ENCODE assay signal across 10 cellular contexts in the genomic region with DNA sequence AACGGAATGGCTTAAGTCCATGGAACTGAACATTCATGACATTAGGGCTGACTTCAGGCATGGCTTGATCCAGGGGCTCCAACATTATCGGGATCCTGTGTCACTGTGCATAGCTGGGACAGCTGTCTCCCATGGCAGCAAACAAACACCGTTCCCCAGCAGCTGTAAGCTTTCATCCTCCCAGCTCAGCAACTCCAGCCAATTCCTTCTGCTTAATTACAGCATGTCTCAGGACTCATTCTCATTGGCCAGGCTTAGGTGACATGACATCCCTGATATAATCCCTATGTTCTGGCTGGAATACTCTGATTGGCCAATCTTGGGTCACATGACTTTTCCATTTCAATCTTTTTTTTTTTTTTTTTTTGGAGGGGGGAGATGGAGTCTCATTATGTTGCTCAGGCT. TPM values are rescaled to one million over a fixed set of nuclear protein-coding genes. Genes with fewer than 3 reads are reported as not detected.
A peak's percentile ranks its signal among the peaks of the same experiment; 100 is the strongest.
DNase-seq lines count a peak whose midpoint lies in the region; ATAC-seq, FAIRE-seq and TF ChIP-seq lines count a peak whose summit lies in the region.
"Had no signal": no experiment of that assay in that cellular context is flagged by ENCODE, and none has a peak within 500 bp of the region (broad histone marks: within the 10 kb centered on the region; RNA-seq: fewer than 3 reads in every experiment).

No MANE protein-coding gene starts in this region.

- no peaks in the 10 kb centered on the region for H3K9me3 ChIP-seq in A673 (ENCODE audit: low read depth, low read length, poor library complexity, severe bottlenecking)
- H3K9me3 ChIP-seq: thoracic aorta had no signal

- no peaks in the 10 kb centered on the region for H3K9me3 Mint-ChIP-seq in activated T-helper 2 cell treated with anti-CD3 and anti-CD28 coated beads, Interferon-gamma antibody, Interleukin-2, Interleukin-4, amounts not matched to agents 10 μg/mL and 5 μg/mL and 100 μg/mL, durations not matched to agents 14 hours and 24 hours and 36 hours

- ATAC-seq in foreskin keratinocyte (peak; percentile 40), GM18868 (IDR thresholded peaks at IDR 0.05; ENCODE audit: unreplicated experiment) (no peak)

- peak; percentile 93 for DNase-seq in A673 (ENCODE audit: low spot score)
- peak; percentile 66 for DNase-seq in HFF-Myc (ENCODE audit: extremely low read depth, low read depth)
- peak; percentile 62 for DNase-seq in RPMI7951 (ENCODE audit: low read depth)
- peak in 1 of 2 donors; percentile 36 for DNase-seq in foreskin keratinocyte
- no peak for DNase-seq in urothelium cell line (ENCODE audit: low spot score)
- no peak for DNase-seq in activated T-helper 2 cell treated with anti-CD3 and anti-CD28 coated beads, Interferon-gamma antibody, Interleukin-2, Interleukin-4, amounts not matched to agents 10 μg/mL and 5 μg/mL and 100 μg/mL, durations not matched to agents 14 hours and 24 hours and 36 hours (ENCODE audit: low spot score)
- no peak for DNase-seq in stimulated activated CD4-positive, alpha-beta T cell treated with anti-CD3 and anti-CD28 coated beads, Interleukin-15, amount 100 ng/mL, for 24 hours

- no peaks in the 10 kb centered on the region for H3K36me3 Mint-ChIP-seq in activated T-helper 2 cell treated with anti-CD3 and anti-CD28 coated beads, Interferon-gamma antibody, Interleukin-2, Interleukin-4, amounts not matched to agents 10 μg/mL and 5 μg/mL and 100 μg/mL, durations not matched to agents 14 hours and 24 hours and 36 hours (ENCODE audit: low read depth)

- H3K4me1 ChIP-seq in A673 (ENCODE audit: insufficient read depth, low read length, poor library complexity, severe bottlenecking) (peaks cover 11% of the 10 kb centered on the region), foreskin keratinocyte (no peaks in the 10 kb centered on the region)

- FAIRE-seq in urothelium cell line (lab: Jason Lieb, UNC): no peak

- peaks cover 3% of the 10 kb centered on the region for H3K4me1 Mint-ChIP-seq in activated T-helper 2 cell treated with anti-CD3 and anti-CD28 coated beads, Interferon-gamma antibody, Interleukin-2, Interleukin-4, amounts not matched to agents 10 μg/mL and 5 μg/mL and 100 μg/mL, durations not matched to agents 14 hours and 24 hours and 36 hours (ENCODE audit: low read depth)

- no peaks in the 10 kb centered on the region for H3K27me3 Mint-ChIP-seq in activated T-helper 2 cell treated with anti-CD3 and anti-CD28 coated beads, Interferon-gamma antibody, Interleukin-2, Interleukin-4, amounts not matched to agents 10 μg/mL and 5 μg/mL and 100 μg/mL, durations not matched to agents 14 hours and 24 hours and 36 hours (ENCODE audit: low read depth)

- H3K4me3 ChIP-seq in A673 (ENCODE audit: low read depth, low read length, poor library complexity, severe bottlenecking) (no peak overlapping the region), HFF-Myc (replicated peaks; ENCODE audit: low read depth, low read length) (no peak overlapping the region)
- H3K4me3 ChIP-seq: thoracic aorta had no signal

- BruUV-seq in A673 (replicated peaks; lab: Mats Ljungman, UMichigan): no TSS peak

- H3K27ac ChIP-seq in A673 (ENCODE audit: low read depth, low read length, poor library complexity, severe bottlenecking): no peak overlapping the region
- no peak overlapping the region for H3K27ac ChIP-seq in foreskin keratinocyte
- H3K27ac ChIP-seq: epithelial cell of prostate, thoracic aorta had no signal

- H3K4me3 Mint-ChIP-seq in activated T-helper 2 cell treated with anti-CD3 and anti-CD28 coated beads, Interferon-gamma antibody, Interleukin-2, Interleukin-4, amounts not matched to agents 10 μg/mL and 5 μg/mL and 100 μg/mL, durations not matched to agents 14 hours and 24 hours and 36 hours (ENCODE audit: low read depth): no peak overlapping the region

- H3K36me3 ChIP-seq in A673 (ENCODE audit: insufficient read depth, low read length, poor library complexity, severe bottlenecking): no peaks in the 10 kb centered on the region
- H3K36me3 ChIP-seq: thoracic aorta had no signal

- CTCF ChIA-PET in A673 (lab: Charles Lee): interaction anchor here (0.6 kb wide), 2 partner anchors 31 to 92 kb away, joined by 3 read pairs; no protein-coding TSS in a partner anchor

- intact Hi-C loops in A673 (cut with micrococcal nuclease; ENCODE audit: unreplicated experiment): no loop called here
- intact Hi-C loops in activated T-helper 2 cell treated with anti-CD3 and anti-CD28 coated beads, Interferon-gamma antibody, Interleukin-2, Interleukin-4, amounts not matched to agents 10 μg/mL and 5 μg/mL and 100 μg/mL, durations not matched to agents 14 hours and 24 hours and 36 hours (cut with micrococcal nuclease): no loop called here

- H3K27ac Mint-ChIP-seq in activated T-helper 2 cell treated with anti-CD3 and anti-CD28 coated beads, Interferon-gamma antibody, Interleukin-2, Interleukin-4, amounts not matched to agents 10 μg/mL and 5 μg/mL and 100 μg/mL, durations not matched to agents 14 hours and 24 hours and 36 hours: no peak overlapping the region

- H3K27me3 ChIP-seq in A673 (replicated peaks; ENCODE audit: insufficient read depth, low read depth, low read length, poor library complexity) (no peaks in the 10 kb centered on the region), foreskin keratinocyte (no peaks in the 10 kb centered on the region)

- TF ChIP-seq CTCF in A673 (conservative IDR thresholded peaks at IDR 0.05; ENCODE audit: low read depth, low read length) (no peak), HFF-Myc (IDR thresholded peaks at IDR 0.05; ENCODE audit: low read depth, low read length, missing control alignments) (no peak), foreskin keratinocyte (conservative IDR thresholded peaks at IDR 0.05) (no peak)

- POLR2A ChIA-PET in A673 (lab: Charles Lee; ENCODE audit: low non-redundant PET): interaction anchor here (0.7 kb wide), 1 partner anchor 31 kb away, joined by 19 read pairs; no protein-coding TSS in a partner anchor

RNA-seq across cellular contexts. Expression of gene TLE5, which starts 10.9 kb away (rescaled TPM):
- total RNA-seq in A673 (2021) (360 and 397 TPM in 2 replicates), foreskin keratinocyte (343 TPM in 2 replicates)
- total RNA-seq in RPMI7951 (2014; rRNA removed; shearing (Covaris generic)): 178 and 208 TPM in 2 replicates
- polyA plus RNA-seq in foreskin keratinocyte: 417 and 421 TPM in 2 replicates
- total RNA-seq in activated T-helper 2 cell treated with anti-CD3 and anti-CD28 coated beads, Interferon-gamma antibody, Interleukin-2, Interleukin-4, amounts not matched to agents 10 μg/mL and 5 μg/mL and 100 μg/mL, durations not matched to agents 14 hours and 24 hours and 36 hours: 428 and 432 TPM in 2 replicates

RNA-seq across cellular contexts. Expression of gene GNA11, which starts 21.0 kb away (rescaled TPM):
- 61.6 and 64.3 TPM in 2 replicates for total RNA-seq in A673 (2021)
- 35.9 and 56.3 TPM in 2 replicates for total RNA-seq in RPMI7951 (2014; rRNA removed; shearing (Covaris generic))
- total RNA-seq in foreskin keratinocyte: 53.7 and 59.5 TPM in 2 replicates
- 38.7 and 40.1 TPM in 2 replicates for polyA plus RNA-seq in foreskin keratinocyte
- 5.6 and 7.1 TPM in 2 replicates for total RNA-seq in activated T-helper 2 cell treated with anti-CD3 and anti-CD28 coated beads, Interferon-gamma antibody, Interleukin-2, Interleukin-4, amounts not matched to agents 10 μg/mL and 5 μg/mL and 100 μg/mL, durations not matched to agents 14 hours and 24 hours and 36 hours

RNA-seq across cellular contexts. Expression of gene TLE2, which starts 44.1 kb away (rescaled TPM):
- total RNA-seq in A673 (2021) (10.8 and 18.3 TPM in 2 replicates), foreskin keratinocyte (1.4 and 1.8 TPM in 2 replicates)
- total RNA-seq in RPMI7951 (2014; rRNA removed; shearing (Covaris generic)): not detected in 2 replicates
- polyA plus RNA-seq in foreskin keratinocyte: 1.8 and 2.5 TPM in 2 replicates
- total RNA-seq in activated T-helper 2 cell treated with anti-CD3 and anti-CD28 coated beads, Interferon-gamma antibody, Interleukin-2, Interleukin-4, amounts not matched to agents 10 μg/mL and 5 μg/mL and 100 μg/mL, durations not matched to agents 14 hours and 24 hours and 36 hours: 2.2 and 2.4 TPM in 2 replicates

Comparison
In these comparisons a context has a peak if more than half of its experiments do, and no peak if none do; other contexts are left out.
1. DNase-seq: peak in A673 (single experiment), HFF-Myc (single experiment) and RPMI7951 (single experiment); none in urothelium cell line (single experiment), activated T-helper 2 cell treated with anti-CD3 and anti-CD28 coated beads, Interferon-gamma antibody, Interleukin-2, Interleukin-4, amounts not matched to agents 10 μg/mL and 5 μg/mL and 100 μg/mL, durations not matched to agents 14 hours and 24 hours and 36 hours (single experiment) and stimulated activated CD4-positive, alpha-beta T cell treated with anti-CD3 and anti-CD28 coated beads, Interleukin-15, amount 100 ng/mL, for 24 hours (single experiment).